In the genomic region with DNA sequence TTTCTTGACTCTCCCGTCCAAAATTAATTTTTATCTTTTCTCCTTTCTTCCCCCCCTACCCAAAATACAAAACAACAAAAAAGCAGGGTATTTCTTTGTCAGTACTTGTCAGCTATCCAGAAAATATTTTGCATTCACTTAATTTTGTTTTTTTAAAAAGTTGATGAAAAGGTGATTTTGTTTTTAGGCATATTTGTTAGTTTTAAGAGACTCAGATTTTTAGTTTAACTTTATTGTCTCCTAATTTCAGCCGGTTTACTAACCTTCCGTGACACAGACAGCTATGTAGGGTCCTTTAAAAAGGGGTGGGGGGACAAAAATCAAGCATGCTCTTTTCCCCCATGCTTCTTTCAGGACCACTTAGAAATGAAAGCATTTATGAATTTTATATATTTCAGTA, we compare ENCODE assay signal across 10 cellular contexts. TPM values are rescaled to one million over a fixed set of nuclear protein-coding genes. Genes with fewer than 3 reads are reported as not detected.
DNase-seq lines count a peak whose midpoint lies in the region; ATAC-seq and TF ChIP-seq lines count a peak whose summit lies in the region.
"Had no signal": no experiment of that assay in that cellular context is flagged by ENCODE, and none has a peak within 500 bp of the region (broad histone marks: within the 10 kb centered on the region; RNA-seq: fewer than 3 reads in every experiment).

No MANE protein-coding gene starts in this region.

- H3K27me3 ChIP-seq in HUES48 (ENCODE audit: control insufficient read depth, insufficient read depth, low read length) = no peaks in the 10 kb centered on the region
- no peaks in the 10 kb centered on the region for H3K27me3 ChIP-seq in body of pancreas
- no peaks in the 10 kb centered on the region for H3K27me3 ChIP-seq in iPS-20b (ENCODE audit: insufficient read depth, low read length)

- 3 to 4% methylated on average over 3 of the region's 3 CpGs for WGBS in body of pancreas, 2 donors

- no peak for TF ChIP-seq POLR2A in body of pancreas (IDR thresholded peaks at IDR 0.05)

- H3K4me1 ChIP-seq in HUES48 (ENCODE audit: control insufficient read depth, insufficient read depth, low read length) (peaks cover 54% of the 10 kb centered on the region), body of pancreas (peaks cover 24% of the 10 kb centered on the region), iPS-20b (ENCODE audit: insufficient read depth, low read length) (peaks cover 41% of the 10 kb centered on the region; the same call in 1 of the 2 replicates)

- DNase-seq in body of pancreas (no peak), LoVo (ENCODE audit: low spot score) (no peak), NCI-H2081 treated with DMSO at 0.1 percent for 48 hours (lab: John Stamatoyannopoulos, UW) (no peak), posterior cingulate gyrus (no peak)
- DNase-seq: activated T-cell treated with anti-CD3 and anti-CD28 coated beads, Interleukin-2, amount 50 U/mL, for 48 hours; NCI-H226 had no signal

- intact Hi-C loops in body of pancreas (cut with DNase I) = no loop called here
- intact Hi-C loops in posterior cingulate gyrus (cut with DNase I) = loop anchor here (5.0 kb wide), 1 partner anchor 512 kb away; no protein-coding TSS in a partner anchor

- H3K36me3 ChIP-seq in HUES48 (ENCODE audit: control insufficient read depth, insufficient read depth, low read length) (peaks cover 16% of the 10 kb centered on the region), body of pancreas (replicated peaks in 1 of 2; ENCODE audit: insufficient read depth in 1 of 2, low read depth in 2 of 2) (no peaks in the 10 kb centered on the region), iPS-20b (ENCODE audit: insufficient read depth, low read depth, low read length) (peaks cover 13% of the 10 kb centered on the region; the same call in 1 of the 2 replicates)

- no peak for TF ChIP-seq CTCF in body of pancreas (IDR thresholded peaks at IDR 0.05)

- H3K27ac ChIP-seq in HUES48 (ENCODE audit: low read depth, low read length) (peak overlapping the region; percentile 94), body of pancreas (peak overlapping the region in 3 of 4 donors; percentile 62 to 84 (median 78)), iPS-20b (ENCODE audit: low read length) (peak overlapping the region; percentile 75), skin epidermis (peak overlapping the region; percentile 34 to 85 (median 76))

- ATAC-seq in body of pancreas = no peak
- ATAC-seq in GM18511 (IDR thresholded peaks at IDR 0.05; ENCODE audit: unreplicated experiment) = no peak

- H3K9ac ChIP-seq in HUES48 (ENCODE audit: low read depth, low read length) (peak overlapping the region; percentile 86), iPS-20b (ENCODE audit: low read depth, low read length) (peak overlapping the region; percentile 96)

- H3K4me3 ChIP-seq in HUES48 (ENCODE audit: low read depth, low read length) (peak overlapping the region; percentile 100), body of pancreas (peak overlapping the region; percentile 70 to 93), iPS-20b (ENCODE audit: low read length) (peak overlapping the region; percentile 99), skin epidermis (peak overlapping the region; percentile 45 to 69 (median 55))

- no peaks in the 10 kb centered on the region for H3K9me3 ChIP-seq in HUES48 (ENCODE audit: control insufficient read depth, insufficient read depth, low read length)
- H3K9me3 ChIP-seq in body of pancreas = no peaks in the 10 kb centered on the region
- no peaks in the 10 kb centered on the region for H3K9me3 ChIP-seq in iPS-20b (ENCODE audit: insufficient read depth, low read depth, low read length)

RNA-seq across cellular contexts. Expression of gene PBX1, which starts 1.5 kb away (rescaled TPM):
- total RNA-seq in body of pancreas = 100 to 1,000 TPM in 1 of 2 donors, 10 to 100 TPM in 1; 83.1 to 111 TPM
